8 cellular contexts compared by ENCODE assay signal in genomic region chr2:20516646-20517341, GRCh38.
DNase-seq lines count a peak whose midpoint lies in the region; ATAC-seq and TF ChIP-seq lines count a peak whose summit lies in the region.

No MANE protein-coding gene starts in this region.

- TF ChIP-seq CTCF in GM10266 (IDR thresholded peaks at IDR 0.05; ENCODE audit: control insufficient read depth, insufficient read depth, low read depth, missing control alignments), result no peak

- DNase-seq in GM10266 (ENCODE audit: extremely low spot score) (peak; percentile 64), MV-4-11 (lab: John Stamatoyannopoulos, UW) (peak; percentile 43), kidney glomerular epithelial cell (lab: John Stamatoyannopoulos, UW) (peak; percentile 44), AML-193 (lab: John Stamatoyannopoulos, UW) (no peak), activated gamma-delta T cell (lab: John Stamatoyannopoulos, UW) (no peak), SIG-M5 (lab: John Stamatoyannopoulos, UW) (no peak), HUDEP-2 (lab: John Stamatoyannopoulos, UW; ENCODE audit: unreplicated experiment in 76 of 76) (no peak)

- peak; percentile 91 for ATAC-seq in GM21619 (IDR thresholded peaks at IDR 0.05; ENCODE audit: unreplicated experiment)

Comparison
In these comparisons a context has a peak if more than half of its experiments do, and no peak if none do; other contexts are left out.
1. DNase-seq: peak in GM10266 (single experiment), MV-4-11 (single experiment) and kidney glomerular epithelial cell (single experiment); none in AML-193 (0 of 2), activated gamma-delta T cell (single experiment), SIG-M5 (single experiment) and HUDEP-2 (0 of 76).